Comparison of ENCODE assay signal across 1 cellular context in the genomic region with DNA sequence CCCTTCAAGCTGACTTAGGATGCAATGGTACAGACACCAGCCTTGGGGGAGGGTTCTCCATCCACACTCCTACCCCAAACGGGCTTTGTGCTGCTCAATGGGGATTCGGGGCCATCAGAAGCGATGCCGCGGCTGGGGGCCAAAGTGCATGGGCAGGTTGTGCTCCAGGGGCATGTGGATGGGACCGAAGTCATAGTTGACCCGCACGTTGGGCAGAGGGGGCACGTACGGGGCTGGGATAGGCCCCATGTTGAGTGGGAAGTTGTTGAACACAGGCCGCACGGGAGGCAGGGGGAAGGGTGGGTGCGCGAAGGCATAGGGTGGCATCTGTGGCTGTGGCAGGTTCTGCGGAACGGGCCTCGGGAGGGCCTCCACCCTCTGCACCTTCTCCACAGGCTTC.
TF ChIP-seq lines count a peak whose summit lies in the region.

No MANE protein-coding gene starts in this region.

TF ChIP-seq in H1, 55 proteins besides CTCF, POLR2A, EP300 and RAD21:
- TF ChIP-seq BCL11A (IDR thresholded peaks at IDR 0.05; ENCODE audit: low read depth in 2 of 2, low read length in 2 of 2): no peak
- TF ChIP-seq POLR2AphosphoS5 (IDR thresholded peaks at IDR 0.05; ENCODE audit: low read depth, low read length): no peak
- no peak for TF ChIP-seq TAF1 (IDR thresholded peaks at IDR 0.05; ENCODE audit: low read depth, low read length)
- no peak for TF ChIP-seq KDM5A (IDR thresholded peaks at IDR 0.05; ENCODE audit: low read length)
- no peak for TF ChIP-seq POU5F1 (IDR thresholded peaks at IDR 0.05; ENCODE audit: low read depth, low read length)
- no peak for TF ChIP-seq RBBP5 (IDR thresholded peaks at IDR 0.05; ENCODE audit: borderline replicate concordance, low read depth, low read length)
- TF ChIP-seq, protein P1, sequence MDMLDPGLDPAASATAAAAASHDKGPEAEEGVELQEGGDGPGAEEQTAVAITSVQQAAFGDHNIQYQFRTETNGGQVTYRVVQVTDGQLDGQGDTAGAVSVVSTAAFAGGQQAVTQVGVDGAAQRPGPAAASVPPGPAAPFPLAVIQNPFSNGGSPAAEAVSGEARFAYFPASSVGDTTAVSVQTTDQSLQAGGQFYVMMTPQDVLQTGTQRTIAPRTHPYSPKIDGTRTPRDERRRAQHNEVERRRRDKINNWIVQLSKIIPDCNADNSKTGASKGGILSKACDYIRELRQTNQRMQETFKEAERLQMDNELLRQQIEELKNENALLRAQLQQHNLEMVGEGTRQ (IDR thresholded peaks at IDR 0.05; ENCODE audit: low read length): no peak
- TF ChIP-seq TBP (IDR thresholded peaks at IDR 0.05; ENCODE audit: low read depth, low read length): no peak
- TF ChIP-seq JUN (IDR thresholded peaks at IDR 0.05; ENCODE audit: low read depth, low read length): no peak
- no peak for TF ChIP-seq MAFK (IDR thresholded peaks at IDR 0.05; ENCODE audit: low read depth, low read length)
- no peak for TF ChIP-seq SP4 (IDR thresholded peaks at IDR 0.05; ENCODE audit: low read length)
